33 cellular contexts compared by ENCODE assay signal in genomic region chr7:137862358-137862757, GRCh38. TPM values are rescaled to one million over a fixed set of nuclear protein-coding genes. Genes with fewer than 3 reads are reported as not detected.
"Had no signal": no experiment of that assay in that cellular context is flagged by ENCODE, and none has a peak within 500 bp of the region (broad histone marks: within the 10 kb centered on the region; RNA-seq: fewer than 3 reads in every experiment).

No MANE protein-coding gene starts in this region.

- H3K36me3 ChIP-seq: adrenal gland, WERI-Rb-1 had no signal

- H3K9me3 Mint-ChIP-seq: effector memory CD8-positive, alpha-beta T cell had no signal

- DNase-seq: activated B cell treated with CpG ODN at 0.5 μM for 24 hours; activated CD4-positive, alpha-beta T cell treated with anti-CD3 and anti-CD28 coated beads for 48 hours; activated CD4-positive, alpha-beta T cell treated with anti-CD3 and anti-CD28 coated beads, Interleukin-2, amount 50 U/mL, for 1 hour; activated CD4-positive, alpha-beta T cell treated with anti-CD3 and anti-CD28 coated beads, Interleukin-2, amount 50 U/mL, for 48 hours; activated CD8-positive, alpha-beta memory T cell treated with anti-CD3 and anti-CD28 coated beads for 24 hours; activated CD8-positive, alpha-beta T cell treated with anti-CD3 and anti-CD28 coated beads for 36 hours; activated gamma-delta T cell; activated naive CD4-positive, alpha-beta T cell; activated naive CD4-positive, alpha-beta T cell treated with anti-CD3 and anti-CD28 coated beads, Interleukin-2, amount 10 ng/mL, durations not matched to agents 7 days and 5 days; activated T-cell treated with anti-CD3 and anti-CD28 coated beads, Interleukin-2, amount 50 U/mL, for 48 hours; adrenal gland; amygdala; aorta; body of pancreas; central memory CD4-positive, alpha-beta T cell; cerebellar nuclear complex; cortex of kidney; dermis blood vessel endothelial cell; effector CD4-positive, alpha-beta T cell; effector memory CD8-positive, alpha-beta T cell; erythroblast; foreskin keratinocyte; gastrocnemius medialis; glutamatergic neuron; heart left ventricle; T-helper 1 cell; T-helper 17 cell; T1000; WERI-Rb-1 had no signal

- H3K4me3 Mint-ChIP-seq: activated B cell treated with CpG ODN at 0.5 μM for 24 hours; activated CD8-positive, alpha-beta T cell treated with anti-CD3 and anti-CD28 coated beads for 36 hours; activated naive CD4-positive, alpha-beta T cell treated with anti-CD3 and anti-CD28 coated beads, Interleukin-2, amount 10 ng/mL, durations not matched to agents 7 days and 5 days; effector memory CD8-positive, alpha-beta T cell; T-helper 17 cell; T-helper 2 cell treated with Interferon-gamma antibody and Interleukin-4, amounts not matched to agents 5 μg/mL and 100 μg/mL, for 36 hours had no signal

- H3K27me3 ChIP-seq: adrenal gland, body of pancreas, esophagus muscularis mucosa, foreskin keratinocyte, gastrocnemius medialis, heart left ventricle had no signal

- H3K4me1 ChIP-seq: adrenal gland, body of pancreas, esophagus muscularis mucosa, foreskin keratinocyte had no signal

- H3K4me3 ChIP-seq: adrenal gland, body of pancreas, esophagus muscularis mucosa, gastrocnemius medialis, heart left ventricle had no signal

- H3K27ac ChIP-seq: adrenal gland, body of pancreas, esophagus muscularis mucosa, foreskin keratinocyte, gastrocnemius medialis, WERI-Rb-1 had no signal

- H3K27ac Mint-ChIP-seq: activated B cell treated with CpG ODN at 0.5 μM for 24 hours; activated CD8-positive, alpha-beta T cell treated with anti-CD3 and anti-CD28 coated beads for 36 hours; activated naive CD4-positive, alpha-beta T cell treated with anti-CD3 and anti-CD28 coated beads, Interleukin-2, amount 10 ng/mL, durations not matched to agents 7 days and 5 days; activated naive CD4-positive, alpha-beta T cell treated with anti-CD3 and anti-CD28 coated beads, Interleukin-2, amount 50 U/mL, for 72 hours; effector memory CD8-positive, alpha-beta T cell; T-helper 17 cell; T-helper 2 cell treated with Interferon-gamma antibody and Interleukin-4, amounts not matched to agents 5 μg/mL and 100 μg/mL, for 36 hours had no signal

- H3K4me1 Mint-ChIP-seq: activated B cell treated with CpG ODN at 0.5 μM for 24 hours; activated naive CD4-positive, alpha-beta T cell treated with anti-CD3 and anti-CD28 coated beads, Interleukin-2, amount 10 ng/mL, durations not matched to agents 7 days and 5 days; T-helper 17 cell had no signal

- H3K27me3 Mint-ChIP-seq: activated B cell treated with CpG ODN at 0.5 μM for 24 hours; activated CD8-positive, alpha-beta T cell treated with anti-CD3 and anti-CD28 coated beads for 36 hours; activated naive CD4-positive, alpha-beta T cell treated with anti-CD3 and anti-CD28 coated beads, Interleukin-2, amount 10 ng/mL, durations not matched to agents 7 days and 5 days; effector memory CD8-positive, alpha-beta T cell; T-helper 17 cell had no signal

- ATAC-seq: activated CD4-positive, CD25-positive, alpha-beta regulatory T cell treated with anti-CD3 and anti-CD28 coated beads, Interleukin-2, amount 50 U/mL, for 24 hours; activated CD8-positive, alpha-beta T cell treated with anti-CD3 and anti-CD28 coated beads for 36 hours; activated naive CD4-positive, alpha-beta T cell treated with anti-CD3 and anti-CD28 coated beads, Interleukin-2, amount 50 U/mL, for 72 hours; body of pancreas; effector memory CD8-positive, alpha-beta T cell; foreskin keratinocyte; gastrocnemius medialis; T-helper 17 cell had no signal

- H3K9me3 ChIP-seq: body of pancreas, gastrocnemius medialis had no signal

RNA-seq across cellular contexts. Expression of gene DGKI, which starts 15.6 kb away (rescaled TPM):
- total RNA-seq: activated B cell treated with CpG ODN at 0.5 μM for 24 hours, foreskin keratinocyte had no signal
